Comparison of ENCODE assay signal across 8 cellular contexts in genomic region chr6:69719602-69720193, GRCh38.
DNase-seq lines count a peak whose midpoint lies in the region; ATAC-seq and TF ChIP-seq lines count a peak whose summit lies in the region.

No MANE protein-coding gene starts in this region.

- DNase-seq in SIG-M5 treated with dmso at 0.1 percent for 504 hours (lab: John Stamatoyannopoulos, UW; ENCODE audit: unreplicated experiment) = peak; percentile 38
- no peak for DNase-seq in SIG-M5 (lab: John Stamatoyannopoulos, UW)
- peak; percentile 14 for DNase-seq in OCI-LY7 (ENCODE audit: low spot score)
- peak; percentile 38 for DNase-seq in fibroblast of villous mesenchyme (ENCODE audit: low read depth)
- no peak for DNase-seq in aorta
- DNase-seq in LoVo (ENCODE audit: low spot score) = no peak

- H3K27me3 ChIP-seq in aorta (ENCODE audit: control insufficient read depth in 1 of 2, insufficient read depth in 2 of 2, low read length in 1 of 2) = no peaks in the 10 kb centered on the region

- ATAC-seq in HG02852 (IDR thresholded peaks at IDR 0.05; ENCODE audit: unreplicated experiment) (peak; percentile 70), aorta (ENCODE audit: low FRiP score) (no peak), HG02970 (IDR thresholded peaks at IDR 0.05; ENCODE audit: low FRiP score, unreplicated experiment) (no peak)

- intact Hi-C loops in OCI-LY7 (cut with micrococcal nuclease; ENCODE audit: unreplicated experiment) = no loop called here
- intact Hi-C loops in aorta (cut with DNase I) = no loop called here

- no TSS peak for BruUV-seq in OCI-LY7 (replicated peaks; lab: Mats Ljungman, UMichigan)

- POLR2A ChIA-PET in OCI-LY7 (lab: Charles Lee) = interaction anchor here (0.6 kb wide), 1 partner anchor 113 kb away, joined by 3 read pairs; no protein-coding TSS in a partner anchor

- H3K9me2 ChIP-seq in OCI-LY7 (ENCODE audit: insufficient read depth, low read length) = no peaks in the 10 kb centered on the region

- H3K27ac ChIP-seq in OCI-LY7 (ENCODE audit: low read depth, low read length, poor library complexity, severe bottlenecking) = no peak overlapping the region
- no peak overlapping the region for H3K27ac ChIP-seq in aorta (ENCODE audit: low read depth in 1 of 2, low read length in 2 of 2)

- TF ChIP-seq CTCF in OCI-LY7 (conservative IDR thresholded peaks at IDR 0.05; ENCODE audit: low read length) (peak; percentile 69), fibroblast of villous mesenchyme (IDR thresholded peaks at IDR 0.05; ENCODE audit: insufficient read depth, low read depth, low read length) (peak; percentile 52)

- WGBS in aorta, 2 donors = 35 to 46% methylated on average over 2 of the region's 2 CpGs

- no peaks in the 10 kb centered on the region; the same call in 1 of the 2 replicates for H3K9me3 ChIP-seq in OCI-LY7 (ENCODE audit: low read length)
- H3K9me3 ChIP-seq in aorta (ENCODE audit: control insufficient read depth, low read length) = no peaks in the 10 kb centered on the region

- no peaks in the 10 kb centered on the region for H3K79me2 ChIP-seq in OCI-LY7 (ENCODE audit: insufficient read depth, low read depth, low read length)

- no peaks in the 10 kb centered on the region for H4K20me1 ChIP-seq in OCI-LY7 (ENCODE audit: insufficient read depth, low read length)

- H3K36me3 ChIP-seq in OCI-LY7 (ENCODE audit: insufficient read depth, low read length) (peaks cover 30% of the 10 kb centered on the region), aorta (ENCODE audit: control insufficient read depth in 1 of 2, insufficient read depth in 2 of 2, low read length in 1 of 2) (peaks cover 0 to 8% of the 10 kb centered on the region in 2 donors)

- CTCF ChIA-PET in OCI-LY7 (lab: Charles Lee; ENCODE audit: unreplicated experiment) = no interaction called here

- H3K4me2 ChIP-seq in OCI-LY7 (ENCODE audit: low read length) = no peak overlapping the region

- H2AFZ ChIP-seq in OCI-LY7 (ENCODE audit: low read length) = no peak overlapping the region

- H3K4me1 ChIP-seq in OCI-LY7 (ENCODE audit: insufficient read depth, low read length, poor library complexity, severe bottlenecking) (no peaks in the 10 kb centered on the region), aorta (ENCODE audit: control insufficient read depth in 1 of 2, insufficient read depth in 2 of 2, low read length in 2 of 2) (no peaks in the 10 kb centered on the region)

- H3K4me3 ChIP-seq in OCI-LY7 (ENCODE audit: low read depth, low read length, poor library complexity, severe bottlenecking) (no peak overlapping the region), fibroblast of villous mesenchyme (ENCODE audit: low read depth, low read length) (no peak overlapping the region), aorta (ENCODE audit: low read length in 2 of 2) (no peak overlapping the region)

Comparison
In these comparisons a context has a peak if more than half of its experiments do, and no peak if none do; other contexts are left out.
1. DNase-seq: peak in SIG-M5 treated with dmso at 0.1 percent for 504 hours (single experiment), OCI-LY7 (single experiment) and fibroblast of villous mesenchyme (single experiment); none in SIG-M5 (single experiment), aorta (0 of 2) and LoVo (single experiment).